8 cellular contexts compared by ENCODE assay signal in the genomic region with DNA sequence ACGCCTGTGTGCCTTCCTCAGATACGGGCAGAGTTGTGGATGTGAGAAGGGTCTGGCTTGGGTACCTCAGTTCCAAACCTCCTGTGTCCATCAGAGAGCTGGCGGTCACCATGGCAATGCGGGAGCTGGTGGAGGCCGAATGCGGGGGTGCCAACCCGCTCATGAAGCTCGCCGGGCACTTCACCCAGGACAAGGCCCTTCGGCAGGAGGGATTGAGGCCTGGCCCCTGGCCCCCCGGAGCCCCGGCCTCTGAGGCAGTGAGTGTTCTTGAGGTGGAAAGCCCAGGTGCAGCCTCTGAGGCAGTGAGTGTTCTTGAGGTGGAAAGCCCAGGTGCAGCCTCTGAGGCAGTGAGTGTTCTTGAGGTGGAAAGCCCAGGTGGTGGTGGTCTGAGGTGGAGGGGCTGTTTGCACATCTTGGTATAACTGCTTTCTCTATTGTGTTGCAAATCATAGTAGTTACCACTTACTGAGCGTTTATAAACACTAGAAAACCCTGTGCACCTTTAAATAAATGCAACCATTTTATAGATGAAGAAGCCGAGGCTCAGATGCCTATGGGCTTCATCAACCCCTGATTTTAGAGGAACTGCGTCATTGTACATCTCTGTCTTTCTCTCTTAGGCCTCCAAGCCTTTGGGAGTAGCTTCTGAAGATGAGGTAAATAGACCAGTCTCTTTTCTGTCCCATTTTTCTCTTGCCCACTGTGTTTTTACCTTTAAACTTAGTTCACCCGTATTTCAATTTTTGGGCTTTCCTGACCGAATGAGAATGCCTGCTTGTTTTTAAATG. TPM values are rescaled to one million over a fixed set of nuclear protein-coding genes. Genes with fewer than 3 reads are reported as not detected.
A peak's percentile ranks its signal among the peaks of the same experiment; 100 is the strongest.
DNase-seq lines count a peak whose midpoint lies in the region; ATAC-seq, FAIRE-seq and TF ChIP-seq lines count a peak whose summit lies in the region.

No MANE protein-coding gene starts in this region.

- peak overlapping the region; percentile 41 for H3K27ac Mint-ChIP-seq in activated T-helper 1 cell treated with anti-CD3 and anti-CD28 coated beads, Interleukin-12 subunit alpha, Interleukin-12 subunit beta, Interleukin-2, Interleukin-4 antibody, amounts not matched to agents 30 ng/mL and 10 ng/mL and 1 ng/mL, durations not matched to agents 14 hours and 24 hours and 36 hours

- H3K4me1 ChIP-seq in neutrophil (ENCODE audit: control insufficient read depth in 1 of 2, insufficient read depth in 1 of 2, low read depth in 1 of 2, low read length in 1 of 2), result peaks cover 36 to 42% of the 10 kb centered on the region in 2 experiments

- no peak for ATAC-seq in GM18861 (IDR thresholded peaks at IDR 0.05; ENCODE audit: unreplicated experiment)

- peaks cover 45% of the 10 kb centered on the region for H3K4me1 Mint-ChIP-seq in activated T-helper 1 cell treated with anti-CD3 and anti-CD28 coated beads, Interleukin-12 subunit alpha, Interleukin-12 subunit beta, Interleukin-2, Interleukin-4 antibody, amounts not matched to agents 30 ng/mL and 10 ng/mL and 1 ng/mL, durations not matched to agents 14 hours and 24 hours and 36 hours (ENCODE audit: low read depth)

- DNase-seq in GM12891 (ENCODE audit: insufficient read length, low spot score) (peak; percentile 15), LNCaP clone FGC (ENCODE audit: low read depth) (no peak), globus pallidus (ENCODE audit: low spot score) (peak; percentile 30), GM19240 (ENCODE audit: insufficient read length, low spot score) (no peak)
- DNase-seq in activated T-helper 1 cell treated with anti-CD3 and anti-CD28 coated beads, Interleukin-12 subunit alpha, Interleukin-12 subunit beta, Interleukin-2, Interleukin-4 antibody, amounts not matched to agents 30 ng/mL and 10 ng/mL and 1 ng/mL, durations not matched to agents 14 hours and 24 hours and 36 hours (ENCODE audit: low spot score), result no peak
- DNase-seq in effector CD8-positive, alpha-beta T cell (lab: John Stamatoyannopoulos, UW), result no peak

- H3K9me3 Mint-ChIP-seq in activated T-helper 1 cell treated with anti-CD3 and anti-CD28 coated beads, Interleukin-12 subunit alpha, Interleukin-12 subunit beta, Interleukin-2, Interleukin-4 antibody, amounts not matched to agents 30 ng/mL and 10 ng/mL and 1 ng/mL, durations not matched to agents 14 hours and 24 hours and 36 hours, result no peaks in the 10 kb centered on the region

- peak overlapping the region; percentile 84 for H3K27ac ChIP-seq in neutrophil

- H3K9me3 ChIP-seq in neutrophil, result no peaks in the 10 kb centered on the region

- intact Hi-C loops in activated T-helper 1 cell treated with anti-CD3 and anti-CD28 coated beads, Interleukin-12 subunit alpha, Interleukin-12 subunit beta, Interleukin-2, Interleukin-4 antibody, amounts not matched to agents 30 ng/mL and 10 ng/mL and 1 ng/mL, durations not matched to agents 14 hours and 24 hours and 36 hours (cut with micrococcal nuclease), result no loop called here

- TF ChIP-seq CTCF in LNCaP clone FGC (IDR thresholded peaks at IDR 0.05; ENCODE audit: control insufficient read depth, extremely low read depth, insufficient read depth) (no peak), neutrophil (IDR thresholded peaks at IDR 0.05) (no peak)

- H3K27me3 Mint-ChIP-seq in activated T-helper 1 cell treated with anti-CD3 and anti-CD28 coated beads, Interleukin-12 subunit alpha, Interleukin-12 subunit beta, Interleukin-2, Interleukin-4 antibody, amounts not matched to agents 30 ng/mL and 10 ng/mL and 1 ng/mL, durations not matched to agents 14 hours and 24 hours and 36 hours (ENCODE audit: insufficient read depth), result no peaks in the 10 kb centered on the region

- peaks cover 28% of the 10 kb centered on the region for H3K36me3 Mint-ChIP-seq in activated T-helper 1 cell treated with anti-CD3 and anti-CD28 coated beads, Interleukin-12 subunit alpha, Interleukin-12 subunit beta, Interleukin-2, Interleukin-4 antibody, amounts not matched to agents 30 ng/mL and 10 ng/mL and 1 ng/mL, durations not matched to agents 14 hours and 24 hours and 36 hours (ENCODE audit: low read depth)

- peak overlapping the region; percentile 86 for H3K4me3 Mint-ChIP-seq in activated T-helper 1 cell treated with anti-CD3 and anti-CD28 coated beads, Interleukin-12 subunit alpha, Interleukin-12 subunit beta, Interleukin-2, Interleukin-4 antibody, amounts not matched to agents 30 ng/mL and 10 ng/mL and 1 ng/mL, durations not matched to agents 14 hours and 24 hours and 36 hours

- H3K27me3 ChIP-seq in neutrophil, result no peaks in the 10 kb centered on the region

- no peak for FAIRE-seq in GM12891 (lab: Jason Lieb, UNC)

- no peaks in the 10 kb centered on the region for H3K36me3 ChIP-seq in neutrophil

- H3K4me3 ChIP-seq in LNCaP clone FGC (ENCODE audit: low read depth, low read length) (peak overlapping the region; percentile 85), neutrophil (ENCODE audit: low read depth in 1 of 2, low read length in 1 of 2) (peak overlapping the region; percentile 71 to 89)

- no peak for TF ChIP-seq POLR2A in GM12891 (IDR thresholded peaks at IDR 0.05; ENCODE audit: low read depth, low read length)

TF ChIP-seq in GM12891, 5 proteins besides CTCF, POLR2A, EP300 and RAD21:
- TF ChIP-seq TAF1 (IDR thresholded peaks at IDR 0.05; ENCODE audit: low read depth, low read length) (no peak), SPI1 (IDR thresholded peaks at IDR 0.05; ENCODE audit: low read depth, low read length) (peak; percentile 33; the same call in 1 of the 2 replicates), POLR2AphosphoS5 (IDR thresholded peaks at IDR 0.05; ENCODE audit: low read depth, low read length) (no peak)

RNA-seq across cellular contexts. Expression of a gene that starts 1.0 kb away (rescaled TPM):
- 19.7 TPM for polyA plus RNA-seq in GM12891 (2012; ENCODE audit: low read depth, missing spikeins)
- 39.9 and 42.4 TPM in 2 replicates for total RNA-seq in activated T-helper 1 cell treated with anti-CD3 and anti-CD28 coated beads, Interleukin-12 subunit alpha, Interleukin-12 subunit beta, Interleukin-2, Interleukin-4 antibody, amounts not matched to agents 30 ng/mL and 10 ng/mL and 1 ng/mL, durations not matched to agents 14 hours and 24 hours and 36 hours

Comparison
In these comparisons a context has a peak if more than half of its experiments do, and no peak if none do; other contexts are left out.
1. DNase-seq: peak in GM12891 (single experiment) and globus pallidus (single experiment); none in LNCaP clone FGC (single experiment), activated T-helper 1 cell treated with anti-CD3 and anti-CD28 coated beads, Interleukin-12 subunit alpha, Interleukin-12 subunit beta, Interleukin-2, Interleukin-4 antibody, amounts not matched to agents 30 ng/mL and 10 ng/mL and 1 ng/mL, durations not matched to agents 14 hours and 24 hours and 36 hours (single experiment), GM19240 (single experiment) and effector CD8-positive, alpha-beta T cell (single experiment).